ENCODE assay signal across 17 cellular contexts in the genomic region with DNA sequence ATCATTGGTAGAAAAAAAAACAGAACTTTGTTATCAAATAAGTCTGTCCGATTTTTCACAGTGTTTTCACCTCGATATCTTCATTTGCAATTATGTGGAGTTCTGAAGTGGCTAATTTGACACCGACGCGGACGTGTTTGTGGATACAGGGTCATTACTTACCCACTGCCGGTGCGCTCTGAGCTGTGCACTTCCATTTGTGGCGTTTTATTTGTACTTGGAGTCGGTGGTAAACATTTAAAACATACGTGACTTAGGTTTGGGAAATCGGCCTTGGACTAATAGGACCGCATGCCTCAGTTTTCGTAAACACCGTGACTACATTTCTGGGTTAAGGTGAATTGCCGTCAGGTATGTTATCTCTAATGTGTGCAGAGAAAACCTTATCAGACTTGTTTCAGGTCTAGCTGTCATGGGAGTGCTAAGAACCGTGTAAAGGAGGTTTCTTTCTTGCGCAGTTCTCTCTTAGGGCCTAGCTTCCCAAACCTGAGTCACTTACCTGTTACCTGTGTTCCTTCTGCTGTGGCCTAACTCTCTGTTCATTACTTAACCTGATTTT. TPM values are rescaled to one million over a fixed set of nuclear protein-coding genes. Genes with fewer than 3 reads are reported as not detected.
"Had no signal": no experiment of that assay in that cellular context is flagged by ENCODE, and none has a peak within 500 bp of the region (broad histone marks: within the 10 kb centered on the region; RNA-seq: fewer than 3 reads in every experiment).

No MANE protein-coding gene starts in this region.

- ATAC-seq: effector memory CD8-positive, alpha-beta T cell; left cardiac atrium; lower lobe of right lung had no signal

- H3K9me3 ChIP-seq: lower lobe of right lung, right atrium auricular region, tibial artery had no signal

- H3K4me1 ChIP-seq: lower lobe of right lung, right atrium auricular region, tibial artery had no signal

- H3K4me3 Mint-ChIP-seq: activated B cell treated with CpG ODN at 0.5 μM for 24 hours; activated naive CD4-positive, alpha-beta T cell treated with anti-CD3 and anti-CD28 coated beads, Interleukin-2, amount 50 U/mL, for 24 hours; dendritic cell treated with granulocyte-macrophage colony-stimulating factor and Interleukin-4, amounts not matched to agents 40 ng/mL and 50 ng/mL, for 4 days; effector memory CD8-positive, alpha-beta T cell had no signal

- H3K9me3 Mint-ChIP-seq: activated B cell treated with CpG ODN at 0.5 μM for 24 hours; activated naive CD4-positive, alpha-beta T cell treated with anti-CD3 and anti-CD28 coated beads, Interleukin-2, amount 50 U/mL, for 24 hours; dendritic cell treated with granulocyte-macrophage colony-stimulating factor and Interleukin-4, amounts not matched to agents 40 ng/mL and 50 ng/mL, for 4 days; effector memory CD8-positive, alpha-beta T cell had no signal

- FAIRE-seq: small intestine had no signal

- H3K4me1 Mint-ChIP-seq: activated B cell treated with CpG ODN at 0.5 μM for 24 hours had no signal

- H3K27ac Mint-ChIP-seq: activated B cell treated with CpG ODN at 0.5 μM for 24 hours; activated naive CD4-positive, alpha-beta T cell treated with anti-CD3 and anti-CD28 coated beads, Interleukin-2, amount 50 U/mL, for 24 hours; dendritic cell treated with granulocyte-macrophage colony-stimulating factor and Interleukin-4, amounts not matched to agents 40 ng/mL and 50 ng/mL, for 4 days; effector memory CD8-positive, alpha-beta T cell had no signal

- DNase-seq: activated B cell treated with CpG ODN at 0.5 μM for 24 hours; activated CD4-positive, alpha-beta T cell treated with anti-CD3 and anti-CD28 coated beads, Interleukin-2, amount 50 U/mL, for 1 hour; amygdala; brain microvascular endothelial cell; cerebellar nuclear complex; effector memory CD8-positive, alpha-beta T cell; erythroblast; left cardiac atrium; lower lobe of right lung; midbrain; posterior cingulate gyrus; small intestine; tibial artery had no signal

- H3K27me3 Mint-ChIP-seq: activated B cell treated with CpG ODN at 0.5 μM for 24 hours; activated naive CD4-positive, alpha-beta T cell treated with anti-CD3 and anti-CD28 coated beads, Interleukin-2, amount 50 U/mL, for 24 hours; dendritic cell treated with granulocyte-macrophage colony-stimulating factor and Interleukin-4, amounts not matched to agents 40 ng/mL and 50 ng/mL, for 4 days; effector memory CD8-positive, alpha-beta T cell had no signal

- H3K4me3 ChIP-seq: lower lobe of right lung, right atrium auricular region, tibial artery had no signal

- H3K27ac ChIP-seq: brain microvascular endothelial cell, lower lobe of right lung, right atrium auricular region, tibial artery had no signal

RNA-seq across cellular contexts. Expression of a gene that starts 51.7 kb away (rescaled TPM):
- total RNA-seq: glomerular endothelial cell had no signal
